12 cellular contexts compared by ENCODE assay signal in genomic region chr14:105879867-105880561, GRCh38.
A peak's percentile ranks its signal among the peaks of the same experiment; 100 is the strongest.
DNase-seq lines count a peak whose midpoint lies in the region; ATAC-seq, FAIRE-seq and TF ChIP-seq lines count a peak whose summit lies in the region.
"Had no signal": no experiment of that assay in that cellular context is flagged by ENCODE, and none has a peak within 500 bp of the region (broad histone marks: within the 10 kb centered on the region; RNA-seq: fewer than 3 reads in every experiment).

No MANE protein-coding gene starts in this region.

- no peaks in the 10 kb centered on the region for H3K36me3 ChIP-seq in pancreas
- no peaks in the 10 kb centered on the region for H3K36me3 ChIP-seq in SJCRH30

- WGBS in pancreas, 2 donors: 71 to 87% methylated on average over 12 to 14 of the region's 14 CpGs

- no peaks in the 10 kb centered on the region for H3K36me3 Mint-ChIP-seq in T-helper 1 cell treated with Interleukin-12 subunit alpha and Interleukin-12 subunit beta and Interleukin-4 antibody, amounts not matched to agents 30 μg/mL and 1 μg/mL, for 36 hours (ENCODE audit: low read depth)
- H3K36me3 Mint-ChIP-seq: CD4-positive, CD25-positive, alpha-beta regulatory T cell; memory B cell had no signal

- H3K27ac Mint-ChIP-seq in T-helper 1 cell treated with Interleukin-12 subunit alpha and Interleukin-12 subunit beta and Interleukin-4 antibody, amounts not matched to agents 30 μg/mL and 1 μg/mL, for 36 hours: peak overlapping the region; percentile 31
- H3K27ac Mint-ChIP-seq: memory B cell had no signal

- H3K9me3 ChIP-seq in pancreas: no peaks in the 10 kb centered on the region
- H3K9me3 ChIP-seq in SJCRH30 (replicated peaks): no peaks in the 10 kb centered on the region

- ATAC-seq in pancreas: no peak
- no peak for ATAC-seq in GM19351 (IDR thresholded peaks at IDR 0.05; ENCODE audit: unreplicated experiment)
- no peak for ATAC-seq in HG03457 (IDR thresholded peaks at IDR 0.05; ENCODE audit: unreplicated experiment)

- H3K27me3 Mint-ChIP-seq in T-helper 1 cell treated with Interleukin-12 subunit alpha and Interleukin-12 subunit beta and Interleukin-4 antibody, amounts not matched to agents 30 μg/mL and 1 μg/mL, for 36 hours (ENCODE audit: low read depth): peaks cover 42% of the 10 kb centered on the region
- H3K27me3 Mint-ChIP-seq: memory B cell had no signal

- no peak for TF ChIP-seq CTCF in pancreas (IDR thresholded peaks at IDR 0.05)

- H3K27ac ChIP-seq in pancreas (no peak overlapping the region), SJCRH30 (no peak overlapping the region)

- intact Hi-C loops in pancreas (cut with DNase I): no loop called here

- no peak for FAIRE-seq in pancreas (lab: Jason Lieb, UNC)

- no peaks in the 10 kb centered on the region for H3K9me3 Mint-ChIP-seq in T-helper 1 cell treated with Interleukin-12 subunit alpha and Interleukin-12 subunit beta and Interleukin-4 antibody, amounts not matched to agents 30 μg/mL and 1 μg/mL, for 36 hours
- H3K9me3 Mint-ChIP-seq: memory B cell had no signal

- H3K4me3 ChIP-seq in pancreas: no peak overlapping the region
- no peak overlapping the region for H3K4me3 ChIP-seq in SJCRH30

- H3K27me3 ChIP-seq in pancreas: no peaks in the 10 kb centered on the region
- peaks cover 38% of the 10 kb centered on the region for H3K27me3 ChIP-seq in SJCRH30

- no peaks in the 10 kb centered on the region for H3K4me1 ChIP-seq in pancreas
- no peaks in the 10 kb centered on the region for H3K4me1 ChIP-seq in SJCRH30

- peaks cover 2% of the 10 kb centered on the region for H3K4me1 Mint-ChIP-seq in T-helper 1 cell treated with Interleukin-12 subunit alpha and Interleukin-12 subunit beta and Interleukin-4 antibody, amounts not matched to agents 30 μg/mL and 1 μg/mL, for 36 hours (ENCODE audit: low read depth)
- H3K4me1 Mint-ChIP-seq: memory B cell had no signal

- DNase-seq in GF-D8 (lab: John Stamatoyannopoulos, UW) (peak; percentile 66), ecto neural progenitor cell (ENCODE audit: low spot score) (peak; percentile 10), pancreas (peak in 4 of 6 donors; percentile 10 to 67 (median 26)), dedifferentiated amniotic fluid mesenchymal stem cell (ENCODE audit: extremely low spot score) (no peak), SJCRH30 (no peak)
- DNase-seq: hypothalamus; stimulated activated CD4-positive, alpha-beta T cell treated with anti-CD3 and anti-CD28 coated beads, Interleukin-4, amount 100 ng/mL, for 24 hours had no signal

- no peak overlapping the region for H3K4me3 Mint-ChIP-seq in T-helper 1 cell treated with Interleukin-12 subunit alpha and Interleukin-12 subunit beta and Interleukin-4 antibody, amounts not matched to agents 30 μg/mL and 1 μg/mL, for 36 hours
- H3K4me3 Mint-ChIP-seq: CD4-positive, CD25-positive, alpha-beta regulatory T cell; memory B cell had no signal

Comparison
In these comparisons a context has a peak if more than half of its experiments do, and no peak if none do; other contexts are left out.
1. DNase-seq: peak in GF-D8 (single experiment), ecto neural progenitor cell (single experiment) and pancreas (4 of 6); none in dedifferentiated amniotic fluid mesenchymal stem cell (single experiment) and SJCRH30 (0 of 2).